ENCODE assay signal across 34 cellular contexts in genomic region chr4:110667670-110668069, GRCh38. TPM values are rescaled to one million over a fixed set of nuclear protein-coding genes. Genes with fewer than 3 reads are reported as not detected.
"Had no signal": no experiment of that assay in that cellular context is flagged by ENCODE, and none has a peak within 500 bp of the region (broad histone marks: within the 10 kb centered on the region; RNA-seq: fewer than 3 reads in every experiment).

No MANE protein-coding gene starts in this region.

- H3K27ac ChIP-seq: ascending aorta, PC-9, RWPE1, WERI-Rb-1 had no signal

- DNase-seq: activated CD4-positive, alpha-beta memory T cell treated with anti-CD3 and anti-CD28 coated beads, Interleukin-2, amount 10 ng/mL, durations not matched to agents 7 days and 5 days; activated CD4-positive, alpha-beta T cell treated with anti-CD3 and anti-CD28 coated beads for 1 hour; activated CD4-positive, alpha-beta T cell treated with anti-CD3 and anti-CD28 coated beads for 48 hours; activated CD4-positive, CD25-positive, alpha-beta regulatory T cell; activated gamma-delta T cell; activated naive CD4-positive, alpha-beta T cell treated with Interleukin-2 at 50 U/mL for 16 hours; activated naive CD8-positive, alpha-beta T cell treated with anti-CD3 and anti-CD28 coated beads, Interleukin-2, amount 10 ng/mL, durations not matched to agents 7 days and 5 days; activated T-cell treated with anti-CD3 and anti-CD28 coated beads, Interleukin-2, amount 50 U/mL, for 24 hours; amygdala; KG1; NCI-H1092 treated with DMSO at 0.1 percent for 48 hours; NCI-H1417; NCI-H146; NCI-H187; NCI-H2029 treated with DMSO at 0.1 percent for 48 hours; NCI-H2107; NCI-H2171; NCI-H510A; NCI-H526; NCI-H748 treated with DMSO at 0.1 percent for 48 hours; NK-92 treated with Interleukin-12 subunit alpha and Interleukin-12 subunit beta, amount 100 ng/mL, for 24 hours; PC-9; SIG-M5; SW 1271; T-helper 1 cell; T-helper 2 cell; T-helper 9 cell; WERI-Rb-1 had no signal

- ATAC-seq: Right ventricle myocardium inferior had no signal

- H3K36me3 ChIP-seq: ascending aorta, WERI-Rb-1 had no signal

- H2AFZ ChIP-seq: PC-9 had no signal

- H3K4me2 ChIP-seq: PC-9 had no signal

- H3K4me3 ChIP-seq: ascending aorta, PC-9 had no signal

- H3K9me3 ChIP-seq: ascending aorta had no signal

- H3K27me3 ChIP-seq: ascending aorta had no signal

- FAIRE-seq: RCC 7860 had no signal

RNA-seq across cellular contexts. Expression of gene PITX2, which starts 44.8 kb away (rescaled TPM):
- total RNA-seq: activated CD8-positive, alpha-beta memory T cell treated with anti-CD3 and anti-CD28 coated beads for 36 hours; activated naive CD8-positive, alpha-beta T cell treated with anti-CD3 and anti-CD28 coated beads, Interleukin-2, amount 10 ng/mL, durations not matched to agents 7 days and 5 days; activated T-helper 2 cell treated with anti-CD3 and anti-CD28 coated beads, Interferon-gamma antibody, Interleukin-2, Interleukin-4, amounts not matched to agents 10 μg/mL and 5 μg/mL and 100 μg/mL, durations not matched to agents 14 hours and 24 hours and 36 hours; ascending aorta; Right ventricle myocardium inferior had no signal
